In genomic region chr12:124424516-124424905, GRCh38 we compare ENCODE assay signal across 30 cellular contexts.
DNase-seq lines count a peak whose midpoint lies in the region; ATAC-seq, FAIRE-seq and TF ChIP-seq lines count a peak whose summit lies in the region.
"Had no signal": no experiment of that assay in that cellular context is flagged by ENCODE, and none has a peak within 500 bp of the region (broad histone marks: within the 10 kb centered on the region; RNA-seq: fewer than 3 reads in every experiment).

No MANE protein-coding gene starts in this region.

- no peak for ATAC-seq in activated CD8-positive, alpha-beta memory T cell treated with anti-CD3 and anti-CD28 coated beads, Interleukin-2, amount 10 ng/mL, durations not matched to agents 7 days and 5 days
- ATAC-seq in HG03521 (IDR thresholded peaks at IDR 0.05; ENCODE audit: unreplicated experiment), result no peak
- ATAC-seq: activated CD4-positive, alpha-beta T cell treated with anti-CD3 and anti-CD28 coated beads for 36 hours; activated T-cell treated with anti-CD3 and anti-CD28 coated beads, Interleukin-2, amount 50 U/mL, for 72 hours; esophagus mucosa; stimulated activated effector memory CD8-positive, alpha-beta T cell treated with anti-CD3 and anti-CD28 coated beads, Interleukin-12 subunit alpha, Interleukin-12 subunit beta, amount 100 ng/mL, for 72 hours had no signal

- FAIRE-seq in HTR-8/SVneo (lab: Jason Lieb, UNC), result no peak
- FAIRE-seq: frontal cortex, GM12891, TTC549 had no signal

- H3K27ac Mint-ChIP-seq in activated CD8-positive, alpha-beta memory T cell treated with anti-CD3 and anti-CD28 coated beads, Interleukin-2, amount 10 ng/mL, durations not matched to agents 7 days and 5 days, result peak overlapping the region; percentile 16
- peak overlapping the region; percentile 10 for H3K27ac Mint-ChIP-seq in chondrocyte (ENCODE audit: unreplicated experiment)
- peak overlapping the region; percentile 40 to 85 (median 78) for H3K27ac Mint-ChIP-seq in nephron
- H3K27ac Mint-ChIP-seq: activated CD4-positive, alpha-beta T cell treated with anti-CD3 and anti-CD28 coated beads for 36 hours; activated naive CD4-positive, alpha-beta T cell treated with anti-CD3 and anti-CD28 coated beads, Interleukin-2, amount 50 U/mL, for 24 hours; activated T-cell treated with anti-CD3 and anti-CD28 coated beads, Interleukin-2, amount 50 U/mL, for 72 hours; IgD-negative memory B cell; memory B cell had no signal

- H3K36me3 Mint-ChIP-seq in activated CD8-positive, alpha-beta memory T cell treated with anti-CD3 and anti-CD28 coated beads, Interleukin-2, amount 10 ng/mL, durations not matched to agents 7 days and 5 days, result peaks cover 5% of the 10 kb centered on the region
- H3K36me3 Mint-ChIP-seq in chondrocyte (ENCODE audit: low read depth), result peaks cover 14% of the 10 kb centered on the region
- H3K36me3 Mint-ChIP-seq in nephron (ENCODE audit: low read depth), result peaks cover 45% of the 10 kb centered on the region

- no peaks in the 10 kb centered on the region for H3K27me3 Mint-ChIP-seq in activated CD8-positive, alpha-beta memory T cell treated with anti-CD3 and anti-CD28 coated beads, Interleukin-2, amount 10 ng/mL, durations not matched to agents 7 days and 5 days
- H3K27me3 Mint-ChIP-seq in chondrocyte (ENCODE audit: low read depth) (no peaks in the 10 kb centered on the region), nephron (ENCODE audit: low read depth) (no peaks in the 10 kb centered on the region)
- H3K27me3 Mint-ChIP-seq: activated CD4-positive, alpha-beta T cell treated with anti-CD3 and anti-CD28 coated beads for 36 hours; activated naive CD4-positive, alpha-beta T cell treated with anti-CD3 and anti-CD28 coated beads, Interleukin-2, amount 50 U/mL, for 24 hours; IgD-negative memory B cell; memory B cell; naive thymus-derived CD4-positive, alpha-beta T cell had no signal

- no peak overlapping the region for H3K4me3 ChIP-seq in tibial nerve

- WGBS in tibial nerve, 2 donors, result 87 to 89% methylated on average over 9 to 10 of the region's 10 CpGs

- TF ChIP-seq POLR2A in tibial nerve (IDR thresholded peaks at IDR 0.05), result no peak

- H3K9me3 Mint-ChIP-seq in activated CD8-positive, alpha-beta memory T cell treated with anti-CD3 and anti-CD28 coated beads, Interleukin-2, amount 10 ng/mL, durations not matched to agents 7 days and 5 days (ENCODE audit: low read depth), result no peaks in the 10 kb centered on the region
- H3K9me3 Mint-ChIP-seq in chondrocyte (ENCODE audit: low read depth) (no peaks in the 10 kb centered on the region), nephron (no peaks in the 10 kb centered on the region)
- H3K9me3 Mint-ChIP-seq: activated naive CD4-positive, alpha-beta T cell treated with anti-CD3 and anti-CD28 coated beads, Interleukin-2, amount 50 U/mL, for 24 hours; activated T-cell treated with anti-CD3 and anti-CD28 coated beads, Interleukin-2, amount 50 U/mL, for 72 hours; IgD-negative memory B cell; memory B cell; stimulated activated effector memory CD8-positive, alpha-beta T cell treated with anti-CD3 and anti-CD28 coated beads, Interleukin-12 subunit alpha, Interleukin-12 subunit beta, amount 100 ng/mL, for 72 hours had no signal

- CTCF ChIA-PET in activated CD8-positive, alpha-beta memory T cell treated with anti-CD3 and anti-CD28 coated beads, Interleukin-2, amount 10 ng/mL, durations not matched to agents 7 days and 5 days (lab: Charles Lee), result no interaction called here

- H3K4me1 Mint-ChIP-seq in activated CD8-positive, alpha-beta memory T cell treated with anti-CD3 and anti-CD28 coated beads, Interleukin-2, amount 10 ng/mL, durations not matched to agents 7 days and 5 days, result peaks cover 7% of the 10 kb centered on the region
- H3K4me1 Mint-ChIP-seq in chondrocyte (ENCODE audit: low read depth) (peaks cover 63% of the 10 kb centered on the region), nephron (peaks cover 78% of the 10 kb centered on the region)
- H3K4me1 Mint-ChIP-seq: activated CD4-positive, alpha-beta T cell treated with anti-CD3 and anti-CD28 coated beads for 36 hours; activated naive CD4-positive, alpha-beta T cell treated with anti-CD3 and anti-CD28 coated beads, Interleukin-2, amount 50 U/mL, for 24 hours; IgD-negative memory B cell; memory B cell had no signal

- no peak for TF ChIP-seq CTCF in chondrocyte (IDR thresholded peaks at IDR 0.05)
- no peak for TF ChIP-seq CTCF in nephron (IDR thresholded peaks at IDR 0.05; ENCODE audit: unreplicated experiment in 3 of 3)
- TF ChIP-seq CTCF in tibial nerve (IDR thresholded peaks at IDR 0.05), result no peak

- peaks cover 3 to 88% (median 54%) of the 10 kb centered on the region in 4 donors for H3K4me1 ChIP-seq in tibial nerve

- peaks cover 0 to 53% (median 5%) of the 10 kb centered on the region in 3 donors for H3K36me3 ChIP-seq in tibial nerve

- H3K27ac ChIP-seq in tibial nerve, result peak overlapping the region in 3 of 4 donors; percentile 7 to 96 (median 93)

- DNase-seq in activated CD8-positive, alpha-beta memory T cell treated with anti-CD3 and anti-CD28 coated beads, Interleukin-2, amount 10 ng/mL, durations not matched to agents 7 days and 5 days, result no peak
- DNase-seq in activated CD8-positive, alpha-beta memory T cell treated with anti-CD3 and anti-CD28 coated beads, Interleukin-2, amount 50 U/mL, for 4 hours, result no peak
- DNase-seq in chondrocyte (ENCODE audit: low spot score), result no peak
- DNase-seq in tibial nerve (ENCODE audit: low spot score in 2 of 2), result no peak
- no peak for DNase-seq in DMS53 (lab: John Stamatoyannopoulos, UW)
- no peak for DNase-seq in HTR-8/SVneo (ENCODE audit: insufficient read length, low spot score)
- DNase-seq: 8988T; activated CD4-positive, alpha-beta T cell treated with anti-CD3 and anti-CD28 coated beads for 36 hours; activated T-cell treated with anti-CD3 and anti-CD28 coated beads, Interleukin-2, amount 50 U/mL, for 72 hours; aorta; BE2C; DMS79 treated with DMSO at 0.1 percent for 48 hours; effector CD4-positive, alpha-beta T cell; kidney glomerular epithelial cell; naive thymus-derived CD4-positive, alpha-beta T cell; NCI-H1417; NCI-H2081 treated with DMSO at 0.1 percent for 48 hours; NCI-H446; OCI-M1; T-helper 1 cell had no signal

- H3K4me3 Mint-ChIP-seq in activated CD8-positive, alpha-beta memory T cell treated with anti-CD3 and anti-CD28 coated beads, Interleukin-2, amount 10 ng/mL, durations not matched to agents 7 days and 5 days, result no peak overlapping the region
- H3K4me3 Mint-ChIP-seq in chondrocyte (ENCODE audit: unreplicated experiment) (no peak overlapping the region), nephron (peak overlapping the region in 1 of 3 experiments; percentile 30)
- H3K4me3 Mint-ChIP-seq: activated CD4-positive, alpha-beta T cell treated with anti-CD3 and anti-CD28 coated beads for 36 hours; activated naive CD4-positive, alpha-beta T cell treated with anti-CD3 and anti-CD28 coated beads, Interleukin-2, amount 50 U/mL, for 24 hours; activated T-cell treated with anti-CD3 and anti-CD28 coated beads, Interleukin-2, amount 50 U/mL, for 72 hours; memory B cell; naive thymus-derived CD4-positive, alpha-beta T cell; stimulated activated effector memory CD8-positive, alpha-beta T cell treated with anti-CD3 and anti-CD28 coated beads, Interleukin-12 subunit alpha, Interleukin-12 subunit beta, amount 100 ng/mL, for 72 hours had no signal

- H3K9me3 ChIP-seq in tibial nerve, result no peaks in the 10 kb centered on the region
- H3K9me3 ChIP-seq: BE2C had no signal

- no peak for TF ChIP-seq EP300 in tibial nerve (IDR thresholded peaks at IDR 0.05)

- H3K27me3 ChIP-seq in tibial nerve, result no peaks in the 10 kb centered on the region
- H3K27me3 ChIP-seq: BE2C had no signal

Comparison
In these comparisons a context has a peak if more than half of its experiments do, and no peak if none do; other contexts are left out.
1. H3K27ac Mint-ChIP-seq: peak in every context shown above with its lines; median percentile 78 in nephron; 16 in activated CD8-positive, alpha-beta memory T cell treated with anti-CD3 and anti-CD28 coated beads, Interleukin-2, amount 10 ng/mL, durations not matched to agents 7 days and 5 days; 10 in chondrocyte.